ENCODE assay signal across 19 cellular contexts in the genomic region with DNA sequence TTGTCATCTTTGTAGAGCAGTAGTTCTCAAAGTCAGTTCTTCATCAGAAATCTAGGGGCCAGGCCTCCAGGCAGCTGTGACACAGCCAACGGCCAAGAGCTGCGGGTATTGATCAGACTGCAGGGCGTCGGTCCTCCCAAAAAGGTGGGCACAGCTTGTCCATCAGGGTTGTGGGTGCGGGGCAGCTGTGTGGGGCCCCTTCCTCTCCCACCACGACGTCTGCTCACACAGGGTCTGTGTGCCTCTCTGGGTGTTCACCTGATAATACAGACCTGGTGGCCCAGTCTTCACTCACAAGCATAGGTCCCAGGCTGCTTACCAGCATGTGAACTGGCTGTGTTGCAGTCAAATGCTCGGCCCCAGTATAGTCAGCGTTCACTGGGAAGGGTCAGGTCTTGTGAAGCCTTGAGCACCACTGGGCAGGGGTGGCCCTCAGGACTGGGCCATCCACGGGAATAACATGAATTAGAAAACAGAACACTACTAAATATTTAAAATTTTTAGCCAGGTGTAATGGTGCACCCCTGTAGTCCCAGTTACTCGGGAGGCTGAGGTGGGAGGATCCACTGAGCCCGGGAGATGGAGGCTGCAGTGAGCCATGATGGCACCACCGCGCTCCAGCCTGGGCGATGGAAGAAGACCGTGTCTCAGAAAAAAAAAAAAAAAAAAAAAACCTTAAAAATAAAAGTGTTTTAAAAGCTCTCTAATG.
"Had no signal": no experiment of that assay in that cellular context is flagged by ENCODE, and none has a peak within 500 bp of the region (broad histone marks: within the 10 kb centered on the region; RNA-seq: fewer than 3 reads in every experiment).

No MANE protein-coding gene starts in this region.

- ATAC-seq: gastrocnemius medialis, lower lobe of right lung, T-helper 17 cell had no signal

- H3K27me3 ChIP-seq: ascending aorta, breast epithelium, gastrocnemius medialis, ovary, transverse colon had no signal

- H3K4me1 ChIP-seq: lower lobe of right lung had no signal

- H3K4me3 Mint-ChIP-seq: activated naive CD4-positive, alpha-beta T cell treated with anti-CD3 and anti-CD28 coated beads for 36 hours; activated T-helper 1 cell treated with anti-CD3 and anti-CD28 coated beads, Interleukin-12 subunit alpha, Interleukin-12 subunit beta, Interleukin-2, Interleukin-4 antibody, amounts not matched to agents 30 ng/mL and 10 ng/mL and 1 ng/mL, durations not matched to agents 14 hours and 24 hours and 36 hours; mesothelial cell of epicardium; T-helper 17 cell had no signal

- H3K4me1 Mint-ChIP-seq: T-helper 17 cell had no signal

- H3K4me3 ChIP-seq: ascending aorta, breast epithelium, gastrocnemius medialis, lower lobe of right lung, ovary, skin epidermis, transverse colon had no signal

- H3K27me3 Mint-ChIP-seq: T-helper 17 cell had no signal

- H3K27ac Mint-ChIP-seq: activated naive CD4-positive, alpha-beta T cell treated with anti-CD3 and anti-CD28 coated beads for 36 hours; activated T-helper 1 cell treated with anti-CD3 and anti-CD28 coated beads, Interleukin-12 subunit alpha, Interleukin-12 subunit beta, Interleukin-2, Interleukin-4 antibody, amounts not matched to agents 30 ng/mL and 10 ng/mL and 1 ng/mL, durations not matched to agents 14 hours and 24 hours and 36 hours; T-helper 17 cell had no signal

- H3K36me3 ChIP-seq: ascending aorta, breast epithelium, gastrocnemius medialis, lower lobe of right lung, ovary, transverse colon, WERI-Rb-1 had no signal

- DNase-seq: activated CD4-positive, alpha-beta T cell treated with anti-CD3 and anti-CD28 coated beads, Interleukin-2, amount 50 U/mL, for 48 hours; activated naive CD4-positive, alpha-beta T cell treated with anti-CD3 and anti-CD28 coated beads for 36 hours; cerebellar nuclear complex; dermis blood vessel endothelial cell; erythroblast; left cardiac atrium; lower lobe of right lung; stimulated activated CD4-positive, alpha-beta T cell treated with anti-CD3 and anti-CD28 coated beads, Interleukin-4, amount 100 ng/mL, for 24 hours; stimulated activated naive CD4-positive, alpha-beta T cell treated with Interleukin-2 at 50 U/mL for 16 hours; T-helper 17 cell; transverse colon; WERI-Rb-1 had no signal

- H3K27ac ChIP-seq: ascending aorta, breast epithelium, gastrocnemius medialis, lower lobe of right lung, ovary, skin epidermis, transverse colon, WERI-Rb-1 had no signal

- H3K9me3 ChIP-seq: gastrocnemius medialis, ovary, transverse colon had no signal
